In the genomic region with DNA sequence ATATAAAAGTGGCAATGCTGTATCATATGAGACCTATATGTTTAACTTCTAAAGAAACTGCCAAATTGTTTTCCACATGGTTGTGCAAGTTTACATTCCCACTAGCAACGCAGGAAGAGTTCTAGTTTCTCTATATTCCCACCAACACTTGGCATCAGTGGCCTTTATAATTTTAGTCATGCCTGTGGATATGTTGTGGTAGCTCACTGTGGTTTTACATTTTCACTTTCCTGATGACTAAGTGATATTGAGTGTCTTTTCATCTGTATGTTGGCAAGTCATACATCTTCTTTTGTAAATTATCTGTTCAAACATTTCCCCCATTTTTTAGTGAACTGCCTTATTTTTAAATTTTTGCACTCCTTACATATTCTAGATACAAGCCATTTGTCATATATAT, we compare ENCODE assay signal across 15 cellular contexts.
DNase-seq lines count a peak whose midpoint lies in the region; ATAC-seq and TF ChIP-seq lines count a peak whose summit lies in the region.
"Had no signal": no experiment of that assay in that cellular context is flagged by ENCODE, and none has a peak within 500 bp of the region (broad histone marks: within the 10 kb centered on the region; RNA-seq: fewer than 3 reads in every experiment).

No MANE protein-coding gene starts in this region.

- H3K4me3 ChIP-seq in LNCaP clone FGC (ENCODE audit: low read depth, low read length): no peak overlapping the region
- no peak overlapping the region for H3K4me3 ChIP-seq in brain microvascular endothelial cell (ENCODE audit: low read depth, low read length)
- H3K4me3 ChIP-seq in adrenal gland: no peak overlapping the region
- H3K4me3 ChIP-seq: SJSA1 had no signal

- TF ChIP-seq POLR2A in adrenal gland (IDR thresholded peaks at IDR 0.05): no peak

- H3K27me3 ChIP-seq in brain microvascular endothelial cell (replicated peaks) (no peaks in the 10 kb centered on the region), adrenal gland (no peaks in the 10 kb centered on the region)
- H3K27me3 ChIP-seq: SJSA1 had no signal

- H3K27ac ChIP-seq in brain microvascular endothelial cell (no peak overlapping the region), adrenal gland (no peak overlapping the region)
- H3K27ac ChIP-seq: SJSA1, VCaP had no signal

- intact Hi-C loops in adrenal gland (cut with DNase I): no loop called here

- no peaks in the 10 kb centered on the region for H3K36me3 ChIP-seq in brain microvascular endothelial cell (replicated peaks)
- no peaks in the 10 kb centered on the region for H3K36me3 ChIP-seq in adrenal gland (replicated peaks in 1 of 2)
- H3K36me3 ChIP-seq: SJSA1 had no signal

- in situ Hi-C loops in brain microvascular endothelial cell (cut with HindIII; ENCODE audit: low pct_ligation_motif_present, low sequenced_read_pairs): no loop called here

- no peaks in the 10 kb centered on the region for H3K4me1 ChIP-seq in adrenal gland (replicated peaks in 1 of 2)
- H3K4me1 ChIP-seq: SJSA1 had no signal

- TF ChIP-seq CTCF in LNCaP clone FGC (IDR thresholded peaks at IDR 0.05; ENCODE audit: control insufficient read depth, extremely low read depth, insufficient read depth): no peak
- no peak for TF ChIP-seq CTCF in brain microvascular endothelial cell (IDR thresholded peaks at IDR 0.05; ENCODE audit: low read depth, low read length, missing control alignments)
- TF ChIP-seq CTCF in adrenal gland (IDR thresholded peaks at IDR 0.05): no peak

- DNase-seq in LNCaP clone FGC (ENCODE audit: low read depth): peak; percentile 54
- peak; percentile 76 for DNase-seq in brain microvascular endothelial cell
- DNase-seq in renal cortical epithelial cell (ENCODE audit: low read depth): peak; percentile 59
- DNase-seq in NCI-H2196 treated with DMSO at 0.1 percent for 48 hours (lab: John Stamatoyannopoulos, UW; ENCODE audit: unreplicated experiment): no peak
- DNase-seq in adrenal gland: no peak
- DNase-seq in NCI-H1092 (lab: John Stamatoyannopoulos, UW): no peak
- DNase-seq: activated naive CD8-positive, alpha-beta T cell treated with anti-CD3 and anti-CD28 coated beads, Interleukin-2, amount 50 U/mL, for 24 hours; head of caudate nucleus; left ventricle myocardium superior; NCI-H1105 treated with DMSO at 0.1 percent for 48 hours; NCI-H524 treated with DMSO at 0.1 percent for 48 hours; small intestine had no signal

- no peaks in the 10 kb centered on the region for H3K9me3 ChIP-seq in adrenal gland (replicated peaks in 1 of 3)
- H3K9me3 ChIP-seq: SJSA1 had no signal

- peak; percentile 65 for ATAC-seq in GM19351 (IDR thresholded peaks at IDR 0.05; ENCODE audit: unreplicated experiment)
- ATAC-seq: activated naive CD8-positive, alpha-beta T cell treated with anti-CD3 and anti-CD28 coated beads, Interleukin-2, amount 50 U/mL, for 24 hours; left ventricle myocardium superior had no signal

- 88 to 92% (median 89%) methylated on average over 1 of the region's 1 CpG for WGBS in adrenal gland, 4 donors

Comparison
In these comparisons a context has a peak if more than half of its experiments do, and no peak if none do; other contexts are left out.
1. DNase-seq: peak in LNCaP clone FGC (single experiment), brain microvascular endothelial cell (single experiment) and renal cortical epithelial cell (single experiment); none in NCI-H2196 treated with DMSO at 0.1 percent for 48 hours (single experiment), adrenal gland (0 of 7) and NCI-H1092 (single experiment).